In the genomic region with DNA sequence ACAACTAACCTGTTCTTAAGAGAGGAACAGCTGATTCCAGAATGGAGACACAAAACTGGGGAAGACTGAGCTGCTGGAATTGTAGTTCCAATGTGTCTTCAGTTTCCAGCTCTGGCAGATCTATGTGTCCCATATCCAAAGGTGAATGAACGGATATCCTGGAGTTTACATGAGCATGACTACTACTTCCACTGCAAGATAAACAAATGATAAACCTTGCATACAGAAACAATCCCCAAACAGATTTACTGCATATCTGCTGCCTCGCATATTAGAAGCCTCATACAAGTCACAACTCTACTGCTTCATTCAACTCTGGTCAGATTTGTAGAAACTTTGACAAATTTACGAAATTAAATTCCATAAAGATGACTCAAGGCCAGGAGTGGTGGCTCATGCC, we compare ENCODE assay signal across 19 cellular contexts. TPM values are rescaled to one million over a fixed set of nuclear protein-coding genes. Genes with fewer than 3 reads are reported as not detected.
DNase-seq lines count a peak whose midpoint lies in the region; ATAC-seq, FAIRE-seq and TF ChIP-seq lines count a peak whose summit lies in the region.
"Had no signal": no experiment of that assay in that cellular context is flagged by ENCODE, and none has a peak within 500 bp of the region (broad histone marks: within the 10 kb centered on the region; RNA-seq: fewer than 3 reads in every experiment).

No MANE protein-coding gene starts in this region.

- no peaks in the 10 kb centered on the region for H4K20me1 ChIP-seq in endothelial cell of umbilical vein (replicated peaks; ENCODE audit: control insufficient read depth, extremely low read depth, insufficient read depth, low read length)

- intact Hi-C loops in endothelial cell of umbilical vein (cut with micrococcal nuclease) = no loop called here

- H3K27me3 ChIP-seq in endothelial cell of umbilical vein (ENCODE audit: control insufficient read depth in 2 of 2, insufficient read depth in 2 of 2, low read length in 2 of 2) = no peaks in the 10 kb centered on the region

- dilution Hi-C loops in endothelial cell of umbilical vein (cut with MboI; ENCODE audit: extremely low pct_ligation_motif_present, low sequenced_read_pairs) = no loop called here

- no peak for TF ChIP-seq POLR2A in endothelial cell of umbilical vein (IDR thresholded peaks at IDR 0.05; ENCODE audit: low read depth, low read length)

- H2AFZ ChIP-seq in endothelial cell of umbilical vein (ENCODE audit: low read depth, low read length) = no peak overlapping the region
- H2AFZ ChIP-seq: GM23338 had no signal

- H3K9me3 ChIP-seq in endothelial cell of umbilical vein (replicated peaks; ENCODE audit: control insufficient read depth, insufficient read depth, low read length) = no peaks in the 10 kb centered on the region

- DNase-seq in H4 (ENCODE audit: low spot score) = peak; percentile 11
- peak; percentile 2 for DNase-seq in NCI-H226
- DNase-seq in endothelial cell of umbilical vein (ENCODE audit: low read depth, low spot score) = peak; percentile 50
- peak; percentile 46 for DNase-seq in pulmonary artery endothelial cell (ENCODE audit: low read depth, low spot score)
- DNase-seq in DMS 273 treated with DMSO at 0.1 percent for 48 hours (lab: John Stamatoyannopoulos, UW) = no peak
- DNase-seq: GF-D8; Karpas-422; NCI-H1092 treated with DMSO at 0.1 percent for 48 hours; NCI-H2081; NCI-H2171 treated with DMSO at 0.1 percent for 48 hours; NCI-H446 treated with DMSO at 0.1 percent for 48 hours; NCI-H748 treated with DMSO at 0.1 percent for 48 hours; NK-92 treated with Interleukin-12 subunit alpha and Interleukin-12 subunit beta, amount 100 ng/mL, for 24 hours; Right ventricle myocardium superior; SW 1271 had no signal

- H3K9me1 ChIP-seq in endothelial cell of umbilical vein (replicated peaks; ENCODE audit: control insufficient read depth, extremely low read depth, insufficient read depth, low read length) = no peaks in the 10 kb centered on the region

- H3K4me2 ChIP-seq in endothelial cell of umbilical vein (ENCODE audit: insufficient read depth, low read length) = peak overlapping the region; percentile 54
- H3K4me2 ChIP-seq: GM23338 had no signal

- no peak for TF ChIP-seq CTCF in endothelial cell of umbilical vein (IDR thresholded peaks at IDR 0.05; ENCODE audit: extremely low read depth in 1 of 2, insufficient read depth in 1 of 2, low read depth in 1 of 2, low read length in 2 of 2)

- FAIRE-seq in endothelial cell of umbilical vein (lab: Jason Lieb, UNC) = peak; percentile 64
- FAIRE-seq: GM19239 had no signal

- CTCF ChIA-PET in endothelial cell of umbilical vein (lab: Charles Lee) = interaction anchor here (0.7 to 3.8 kb wide), 5 partner anchors 240 to 264 kb away, joined by 3 to 22 read pairs (median 5); no protein-coding TSS in a partner anchor

- H3K79me2 ChIP-seq in endothelial cell of umbilical vein (ENCODE audit: control insufficient read depth, insufficient read depth, low read length) = no peaks in the 10 kb centered on the region

- H3K4me1 ChIP-seq in endothelial cell of umbilical vein (ENCODE audit: control insufficient read depth, extremely low read depth, insufficient read depth, low read length) = peaks cover 4% of the 10 kb centered on the region

- H3K4me3 ChIP-seq in endothelial cell of umbilical vein (replicated peaks in 1 of 3; ENCODE audit: insufficient read depth in 1 of 3, low read depth in 1 of 3, low read length in 3 of 3) = no peak overlapping the region
- H3K4me3 ChIP-seq: GM23338 had no signal

- no peak overlapping the region for H3K9ac ChIP-seq in endothelial cell of umbilical vein (replicated peaks; ENCODE audit: extremely low read depth, insufficient read depth, low read length)

- H3K27ac ChIP-seq in endothelial cell of umbilical vein (ENCODE audit: insufficient read depth, low read depth, low read length) = peak overlapping the region; percentile 20

- ATAC-seq in GM18858 (IDR thresholded peaks at IDR 0.05; ENCODE audit: unreplicated experiment) = no peak
- ATAC-seq in GM18498 (IDR thresholded peaks at IDR 0.05; ENCODE audit: unreplicated experiment) = no peak
- ATAC-seq: GM23338 had no signal

- POLR2A ChIA-PET in endothelial cell of umbilical vein (lab: Charles Lee) = no interaction called here

- no TSS peak for BruUV-seq in endothelial cell of umbilical vein (replicated peaks; lab: Mats Ljungman, UMichigan)

- H3K36me3 ChIP-seq in endothelial cell of umbilical vein (ENCODE audit: control insufficient read depth in 2 of 2, extremely low read depth in 1 of 2, insufficient read depth in 2 of 2, low read length in 2 of 2) = no peaks in the 10 kb centered on the region

TF ChIP-seq in endothelial cell of umbilical vein, 7 proteins besides CTCF, POLR2A, EP300 and RAD21:
- TF ChIP-seq MYC (IDR thresholded peaks at IDR 0.05; ENCODE audit: low read depth, low read length) (no peak), GATA2 (IDR thresholded peaks at IDR 0.05; ENCODE audit: insufficient read depth, insufficient read length, low read depth, low read length) (peak; percentile 66), FOS (IDR thresholded peaks at IDR 0.05; ENCODE audit: borderline replicate concordance, insufficient read depth, low read length) (peak; percentile 29)

RNA-seq across cellular contexts. Expression of gene RTTN, which starts 15.0 kb away (rescaled TPM):
- total RNA-seq in H4 (2014; rRNA removed; shearing (Covaris generic)) = 10.1 and 12.2 TPM in 2 replicates
- total RNA-seq in endothelial cell of umbilical vein (16.7 and 17.4 TPM in 2 replicates), pulmonary artery endothelial cell (10.6 and 18.9 TPM in 2 replicates)
- 2.9 and 3.1 TPM in 2 replicates for polyA plus RNA-seq in endothelial cell of umbilical vein
- 3.3 and 3.6 TPM in 2 replicates for polyA plus RNA-seq in endothelial cell of umbilical vein (2011; cell fraction: cytosol; rRNA removed)
- polyA plus RNA-seq in endothelial cell of umbilical vein (2011; cell fraction: nucleus; rRNA removed) = 20.7 and 24.0 TPM in 2 replicates
- 3.3 and 6.5 TPM in 2 replicates for polyA plus RNA-seq in endothelial cell of umbilical vein (2012)
- polyA minus RNA-seq in endothelial cell of umbilical vein = 20.7 and 25.0 TPM in 2 replicates
- 10.5 TPM for polyA minus RNA-seq in endothelial cell of umbilical vein (2011; cell fraction: cytosol; rRNA and poly(A)+ RNA removed)
- polyA minus RNA-seq in endothelial cell of umbilical vein (2011; cell fraction: nucleus; rRNA and poly(A)+ RNA removed) = 81.7 and 144 TPM in 2 replicates
